Comparison of ENCODE assay signal across 23 cellular contexts in genomic region chr2:86052676-86053075, GRCh38. TPM values are rescaled to one million over a fixed set of nuclear protein-coding genes. Genes with fewer than 3 reads are reported as not detected.
DNase-seq lines count a peak whose midpoint lies in the region; ATAC-seq, FAIRE-seq and TF ChIP-seq lines count a peak whose summit lies in the region.
"Had no signal": no experiment of that assay in that cellular context is flagged by ENCODE, and none has a peak within 500 bp of the region (broad histone marks: within the 10 kb centered on the region; RNA-seq: fewer than 3 reads in every experiment).

No MANE protein-coding gene starts in this region.

- no TSS peak for BruUV-seq in K562 (replicated peaks; lab: Mats Ljungman, UMichigan)

- peak; percentile 35 for DNase-seq in activated CD8-positive, alpha-beta memory T cell treated with anti-CD3 and anti-CD28 coated beads, Interleukin-2, amount 50 U/mL, for 48 hours
- DNase-seq in activated CD8-positive, alpha-beta memory T cell treated with anti-CD3 and anti-CD28 coated beads, Interleukin-2, amount 50 U/mL, for 4 hours = no peak
- DNase-seq in H7 (peak; percentile 14), K562 (ENCODE audit: extremely low read depth in 1 of 4, low spot score in 3 of 4) (no peak), osteocyte (ENCODE audit: extremely low spot score, unreplicated experiment) (peak; percentile 80), NAMALWA (ENCODE audit: low spot score) (no peak)
- DNase-seq: BE2C; CD4-positive, CD25-positive, alpha-beta regulatory T cell; COR-L47; DMS 273 treated with DMSO at 0.1 percent for 48 hours; DND-41; HFFc6; KG1; MV-4-11; NCI-H1417; NCI-H187; NCI-H2107; NCI-H510A; NCI-H748 treated with DMSO at 0.1 percent for 48 hours had no signal

- no peak overlapping the region for H2AFZ ChIP-seq in K562 (ENCODE audit: low read depth, low read length)

- H3K9me3 Mint-ChIP-seq in osteocyte (ENCODE audit: unreplicated experiment) = no peaks in the 10 kb centered on the region
- H3K9me3 Mint-ChIP-seq: CD4-positive, CD25-positive, alpha-beta regulatory T cell; HFFc6 had no signal

- peaks cover 47% of the 10 kb centered on the region for H3K36me3 Mint-ChIP-seq in osteocyte (ENCODE audit: unreplicated experiment)

- no peaks in the 10 kb centered on the region for H3K4me1 ChIP-seq in K562 (replicated peaks in 1 of 2; ENCODE audit: control insufficient read depth in 2 of 2, insufficient read depth in 2 of 2, low read length in 2 of 2)
- H3K4me1 ChIP-seq: BE2C had no signal

- no peak overlapping the region for H3K4me2 ChIP-seq in K562 (ENCODE audit: insufficient read depth, low read length)

- no peak for TF ChIP-seq POLR2A in K562 (conservative IDR thresholded peaks at IDR 0.05)

- H3K9me3 ChIP-seq in K562 (replicated peaks; ENCODE audit: control insufficient read depth, insufficient read depth, low read depth, low read length) = no peaks in the 10 kb centered on the region
- H3K9me3 ChIP-seq: BE2C had no signal

- ATAC-seq in K562 (no peak), GM19328 (IDR thresholded peaks at IDR 0.05; ENCODE audit: unreplicated experiment) (no peak)
- ATAC-seq: HepG2 had no signal

- POLR2A ChIA-PET in K562 (lab: Yijun Ruan, JAX) = no interaction called here

- H3K9ac ChIP-seq in K562 (ENCODE audit: insufficient read depth in 1 of 2, low read depth in 2 of 2, low read length in 2 of 2) = no peak overlapping the region; a peak in 1 of 4 replicates

- H3K27me3 ChIP-seq in H7 (ENCODE audit: control insufficient read depth, insufficient read depth, low read length) (no peaks in the 10 kb centered on the region), K562 (ENCODE audit: control insufficient read depth in 2 of 2, insufficient read depth in 2 of 2, low read length in 2 of 2) (no peaks in the 10 kb centered on the region)
- H3K27me3 ChIP-seq: BE2C had no signal

- no peak overlapping the region for H3K27ac Mint-ChIP-seq in osteocyte (ENCODE audit: unreplicated experiment)
- H3K27ac Mint-ChIP-seq: HFFc6 had no signal

- FAIRE-seq in K562 (lab: Jason Lieb, UNC) = no peak
- FAIRE-seq: A204.1, HepG2, RCC 7860 had no signal

- no peak overlapping the region for H3K4me3 Mint-ChIP-seq in osteocyte (ENCODE audit: unreplicated experiment)
- H3K4me3 Mint-ChIP-seq: CD4-positive, CD25-positive, alpha-beta regulatory T cell; HFFc6 had no signal

- H3K4me3 ChIP-seq in H7 (ENCODE audit: insufficient read depth, low read depth, low read length) = no peak overlapping the region
- H3K4me3 ChIP-seq in K562 = no peak overlapping the region

- in situ Hi-C loops in K562 (cut with MboI) = no loop called here

- intact Hi-C loops in K562 (cut with micrococcal nuclease) = no loop called here

- H3K27me3 Mint-ChIP-seq in osteocyte (ENCODE audit: unreplicated experiment) = no peaks in the 10 kb centered on the region
- H3K27me3 Mint-ChIP-seq: CD4-positive, CD25-positive, alpha-beta regulatory T cell had no signal

- WGBS in K562 (ENCODE audit: insufficient coverage, low coverage, missing lambda C conversion rate) = 99% methylated on average over 14 of the region's 16 CpGs

- H3K79me2 ChIP-seq in K562 (ENCODE audit: control insufficient read depth, insufficient read depth, low read length) = no peaks in the 10 kb centered on the region

- H4K20me1 ChIP-seq in K562 (replicated peaks; ENCODE audit: control insufficient read depth, insufficient read depth, low read length) = no peaks in the 10 kb centered on the region

- TF ChIP-seq EP300 in K562 (IDR thresholded peaks at IDR 0.05; ENCODE audit: low read length) = no peak

- H3K4me1 Mint-ChIP-seq in osteocyte (ENCODE audit: unreplicated experiment) = peaks cover 18% of the 10 kb centered on the region

- H3K36me3 ChIP-seq in H7 (replicated peaks; ENCODE audit: control insufficient read depth, insufficient read depth, low read length) = peaks cover 32% of the 10 kb centered on the region
- peaks cover 91% of the 10 kb centered on the region for H3K36me3 ChIP-seq in K562 (ENCODE audit: control insufficient read depth, insufficient read depth, low read length)

- CTCF ChIA-PET in K562 (lab: Yijun Ruan, JAX; ENCODE audit: low intra/inter-chr PET ratio) = no interaction called here

- no peak overlapping the region for H3K27ac ChIP-seq in K562 (ENCODE audit: extremely low read depth, low read depth, low read length)

- TF ChIP-seq RAD21 in K562 (CRISPR knock-in tag; conservative IDR thresholded peaks at IDR 0.05 in 1 of 2, IDR thresholded peaks at IDR 0.05 in 1 of 2) = no peak

- TF ChIP-seq CTCF in K562 (IDR thresholded peaks at IDR 0.05 in 2 of 3, conservative IDR thresholded peaks at IDR 0.05 in 1 of 3; ENCODE audit: insufficient read depth in 2 of 3, low read depth in 1 of 3, low read length in 3 of 3) (no peak), osteocyte (IDR thresholded peaks at IDR 0.05) (no peak)

- no peaks in the 10 kb centered on the region for H3K9me1 ChIP-seq in K562 (ENCODE audit: control insufficient read depth, insufficient read depth, low read length)

TF ChIP-seq in K562, 482 proteins besides CTCF, POLR2A, EP300 and RAD21:
- TF ChIP-seq POLR2G (IDR thresholded peaks at IDR 0.05; ENCODE audit: low read depth, low read length) = 0 out of 2 replicates have a peak, but pooled peaks have one; percentile 18
- no peak for TF ChIP-seq ZNF436 (CRISPR knock-in tag; IDR thresholded peaks at IDR 0.05)

RNA-seq across cellular contexts. Expression of gene POLR1A, which starts 53.0 kb away (rescaled TPM):
- total RNA-seq in H7 (2014; rRNA removed; shearing (Covaris generic)) = 16.3 and 19.9 TPM in 2 replicates
- 142 and 172 TPM in 2 replicates for total RNA-seq in K562 (2011; cell fraction: chromatin; rRNA removed; ENCODE audit: low replicate concordance)
- 42.9 and 54.9 TPM in 2 replicates for total RNA-seq in K562 (2011; cell fraction: nucleolus; rRNA removed)
- total RNA-seq in K562 (2011; cell fraction: nucleoplasm; rRNA removed) = 56.0 and 72.4 TPM in 2 replicates
- total RNA-seq in K562 (2014; rRNA removed) (21.8 and 25.4 TPM in 2 replicates), K562 (2014; rRNA removed; fragmentation: Illumina TruSeq; extraction: Trizol) (33.5 and 34.4 TPM in 2 replicates), K562 (2015; rRNA removed; fragmentation: Illumina TruSeq; extraction: Trizol) (25.0 and 26.0 TPM in 2 replicates), K562 (2021) (62.6 and 72.1 TPM in 2 replicates), osteocyte (43.2 and 49.5 TPM in 2 replicates)
- polyA plus RNA-seq in K562 (2011; rRNA removed) (8.9 and 13.3 TPM in 2 replicates), K562 (2014; fragmentation: Illumina TruSeq; extraction: Trizol) (28.6 and 34.7 TPM in 2 replicates), K562 (2014; fragmentation: Nextera tagmentation; extraction: Ambion mirVana) (1 to 10 TPM; 3.0 to 8.2 TPM), K562 (2014; rRNA removed) (14.1 and 14.7 TPM in 2 replicates)
- polyA plus RNA-seq in K562 (2011; cell fraction: cytosol; rRNA removed) = 4.9 and 10.6 TPM in 2 replicates
- polyA plus RNA-seq in K562 (2011; cell fraction: nucleus; rRNA removed) = 14.6 and 27.4 TPM in 2 replicates
- polyA plus RNA-seq in K562 (2012) = 13.3 and 47.8 TPM in 2 replicates
- polyA minus RNA-seq in K562 (2011; rRNA and poly(A)+ RNA removed) = 25.3 and 41.6 TPM in 2 replicates
- polyA minus RNA-seq in K562 (2011; cell fraction: cytosol; rRNA and poly(A)+ RNA removed) = 30.3 and 46.2 TPM in 2 replicates
- 24.5 and 33.4 TPM in 2 replicates for polyA minus RNA-seq in K562 (2011; cell fraction: nucleus; rRNA and poly(A)+ RNA removed)

RNA-seq across cellular contexts. Expression of gene PTCD3, which starts 53.4 kb away (rescaled TPM):
- 163 and 283 TPM in 2 replicates for total RNA-seq in H7 (2014; rRNA removed; shearing (Covaris generic))
- total RNA-seq in K562 (2011; cell fraction: chromatin; rRNA removed; ENCODE audit: low replicate concordance) = 420 and 873 TPM in 2 replicates
- total RNA-seq in K562 (2011; cell fraction: nucleolus; rRNA removed) = 222 and 276 TPM in 2 replicates
- 323 and 328 TPM in 2 replicates for total RNA-seq in K562 (2011; cell fraction: nucleoplasm; rRNA removed)
- total RNA-seq in K562 (2014; rRNA removed) (122 and 131 TPM in 2 replicates), K562 (2014; rRNA removed; fragmentation: Illumina TruSeq; extraction: Trizol) (222 and 238 TPM in 2 replicates), K562 (2015; rRNA removed; fragmentation: Illumina TruSeq; extraction: Trizol) (220 and 225 TPM in 2 replicates), K562 (2021) (172 and 177 TPM in 2 replicates), osteocyte (70.9 and 71.8 TPM in 2 replicates)
- polyA plus RNA-seq in K562 (2011; rRNA removed) (122 and 241 TPM in 2 replicates), K562 (2014; fragmentation: Illumina TruSeq; extraction: Trizol) (152 and 176 TPM in 2 replicates), K562 (2014; fragmentation: Nextera tagmentation; extraction: Ambion mirVana) (100 to 1,000 TPM in 1 of 2 experiments, 10 to 100 TPM in 1; 65.2 to 116 TPM), K562 (2014; rRNA removed) (139 and 163 TPM in 2 replicates)
- polyA plus RNA-seq in K562 (2011; cell fraction: cytosol; rRNA removed) = 32.2 and 38.8 TPM in 2 replicates
- polyA plus RNA-seq in K562 (2011; cell fraction: nucleus; rRNA removed) = 408 and 456 TPM in 2 replicates
- polyA plus RNA-seq in K562 (2012) = 63.2 and 72.9 TPM in 2 replicates
- 340 and 367 TPM in 2 replicates for polyA minus RNA-seq in K562 (2011; rRNA and poly(A)+ RNA removed)
- polyA minus RNA-seq in K562 (2011; cell fraction: cytosol; rRNA and poly(A)+ RNA removed) = 64.4 and 96.0 TPM in 2 replicates
- polyA minus RNA-seq in K562 (2011; cell fraction: nucleus; rRNA and poly(A)+ RNA removed) = 967 and 986 TPM in 2 replicates

Comparison
In these comparisons a context has a peak if more than half of its experiments do, and no peak if none do; other contexts are left out.
1. DNase-seq: peak in activated CD8-positive, alpha-beta memory T cell treated with anti-CD3 and anti-CD28 coated beads, Interleukin-2, amount 50 U/mL, for 48 hours (single experiment), H7 (single experiment) and osteocyte (single experiment); none in activated CD8-positive, alpha-beta memory T cell treated with anti-CD3 and anti-CD28 coated beads, Interleukin-2, amount 50 U/mL, for 4 hours (single experiment), K562 (0 of 4) and NAMALWA (single experiment).